In the genomic region with DNA sequence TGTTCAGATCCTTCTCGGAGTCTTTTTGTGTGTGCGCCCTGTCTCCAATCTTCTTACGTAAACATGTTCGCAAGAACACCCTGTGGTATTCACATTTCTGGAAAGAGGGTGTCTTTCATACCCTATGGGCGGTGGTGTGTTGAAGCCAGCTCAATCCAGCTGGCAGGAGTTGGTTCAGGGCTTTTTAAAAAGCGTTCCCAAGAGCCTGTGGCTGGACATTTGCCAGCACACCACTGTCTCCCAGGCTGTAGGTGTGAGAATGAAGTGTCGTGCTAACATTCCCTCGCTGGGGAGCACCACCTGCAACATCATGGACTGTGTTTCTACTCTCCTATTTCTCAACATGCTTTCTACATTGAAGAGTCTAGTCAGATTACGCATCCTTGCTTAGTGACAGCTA, we compare ENCODE assay signal across 13 cellular contexts. TPM values are rescaled to one million over a fixed set of nuclear protein-coding genes. Genes with fewer than 3 reads are reported as not detected.
DNase-seq lines count a peak whose midpoint lies in the region; ATAC-seq lines count a peak whose summit lies in the region.
"Had no signal": no experiment of that assay in that cellular context is flagged by ENCODE, and none has a peak within 500 bp of the region (broad histone marks: within the 10 kb centered on the region; RNA-seq: fewer than 3 reads in every experiment).

No MANE protein-coding gene starts in this region.

- DNase-seq in DMS79 treated with DMSO at 0.1 percent for 48 hours (lab: John Stamatoyannopoulos, UW) (peak; percentile 4), DMS79 (lab: John Stamatoyannopoulos, UW) (no peak), NCI-H1105 (lab: John Stamatoyannopoulos, UW) (peak; percentile 8), occipital lobe (lab: John Stamatoyannopoulos, UW) (peak; percentile 63)
- no peak for DNase-seq in activated naive CD4-positive, alpha-beta T cell treated with anti-CD3 and anti-CD28 coated beads, Interleukin-2, amount 50 U/mL, for 72 hours (ENCODE audit: low spot score in 2 of 2)
- DNase-seq: Caco-2; CD8-positive, alpha-beta memory T cell had no signal

- H3K27ac ChIP-seq in angular gyrus (ENCODE audit: low read depth, low read length) = peak overlapping the region; percentile 79
- H3K27ac ChIP-seq: 22Rv1, HL-60 had no signal

- ATAC-seq in HG02610 (IDR thresholded peaks at IDR 0.05; ENCODE audit: unreplicated experiment) = no peak
- ATAC-seq in activated naive CD4-positive, alpha-beta T cell treated with anti-CD3 and anti-CD28 coated beads, Interleukin-2, amount 50 U/mL, for 72 hours = no peak
- ATAC-seq in GM21737 (IDR thresholded peaks at IDR 0.05; ENCODE audit: unreplicated experiment) = no peak
- ATAC-seq: HCT116 had no signal

- no peaks in the 10 kb centered on the region for H3K36me3 Mint-ChIP-seq in activated naive CD4-positive, alpha-beta T cell treated with anti-CD3 and anti-CD28 coated beads, Interleukin-2, amount 50 U/mL, for 72 hours
- H3K36me3 Mint-ChIP-seq: CD8-positive, alpha-beta memory T cell had no signal

- H3K27ac Mint-ChIP-seq in activated naive CD4-positive, alpha-beta T cell treated with anti-CD3 and anti-CD28 coated beads, Interleukin-2, amount 50 U/mL, for 72 hours = no peak overlapping the region
- H3K27ac Mint-ChIP-seq: CD8-positive, alpha-beta memory T cell had no signal

- H3K9me3 Mint-ChIP-seq in activated naive CD4-positive, alpha-beta T cell treated with anti-CD3 and anti-CD28 coated beads, Interleukin-2, amount 50 U/mL, for 72 hours = no peaks in the 10 kb centered on the region
- H3K9me3 Mint-ChIP-seq: CD8-positive, alpha-beta memory T cell had no signal

RNA-seq across cellular contexts. Expression of a gene that starts 51.7 kb away (rescaled TPM):
- total RNA-seq in occipital lobe = 7.6 TPM
- total RNA-seq in activated naive CD4-positive, alpha-beta T cell treated with anti-CD3 and anti-CD28 coated beads, Interleukin-2, amount 50 U/mL, for 72 hours = under 1 TPM; 0.07 to 0.14 TPM

Comparison
In these comparisons a context has a peak if more than half of its experiments do, and no peak if none do; other contexts are left out.
1. DNase-seq: peak in DMS79 treated with DMSO at 0.1 percent for 48 hours (single experiment), NCI-H1105 (single experiment) and occipital lobe (single experiment); none in DMS79 (single experiment) and activated naive CD4-positive, alpha-beta T cell treated with anti-CD3 and anti-CD28 coated beads, Interleukin-2, amount 50 U/mL, for 72 hours (0 of 2).